Comparison of ENCODE assay signal across 15 cellular contexts in the genomic region with DNA sequence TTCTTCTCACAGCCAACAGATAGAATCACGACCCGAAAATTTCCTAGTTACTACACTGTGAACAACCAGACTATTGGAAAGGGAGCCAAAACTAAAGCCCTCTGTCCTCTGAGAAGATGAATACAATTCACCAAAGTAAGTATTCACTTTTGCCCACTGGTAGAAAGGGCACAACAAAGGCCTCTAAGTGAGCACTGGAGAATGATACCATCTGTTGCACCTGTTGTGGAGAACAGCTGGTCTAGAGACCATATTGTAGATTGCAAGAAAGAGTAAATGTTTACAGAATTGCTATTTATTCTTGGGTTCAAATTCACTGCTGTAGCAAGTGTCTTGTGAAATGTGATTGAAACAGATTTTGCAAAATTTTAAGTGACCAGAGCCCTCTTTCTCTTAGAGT. TPM values are rescaled to one million over a fixed set of nuclear protein-coding genes. Genes with fewer than 3 reads are reported as not detected.
DNase-seq lines count a peak whose midpoint lies in the region; ATAC-seq and TF ChIP-seq lines count a peak whose summit lies in the region.
"Had no signal": no experiment of that assay in that cellular context is flagged by ENCODE, and none has a peak within 500 bp of the region (broad histone marks: within the 10 kb centered on the region; RNA-seq: fewer than 3 reads in every experiment).

No MANE protein-coding gene starts in this region.

- H3K36me3 Mint-ChIP-seq in progenitor cell of endocrine pancreas (ENCODE audit: insufficient read depth): peaks cover 3% of the 10 kb centered on the region

- peak overlapping the region; percentile 25 for H3K27ac Mint-ChIP-seq in progenitor cell of endocrine pancreas
- H3K27ac Mint-ChIP-seq: CD8-positive, alpha-beta memory T cell had no signal

- H3K4me1 Mint-ChIP-seq in progenitor cell of endocrine pancreas (ENCODE audit: low read depth): no peaks in the 10 kb centered on the region
- H3K4me1 Mint-ChIP-seq: CD8-positive, alpha-beta memory T cell had no signal

- DNase-seq in DMS 273 (lab: John Stamatoyannopoulos, UW; ENCODE audit: unreplicated experiment) (peak; percentile 29), DMS 273 treated with DMSO at 0.1 percent for 48 hours (lab: John Stamatoyannopoulos, UW) (no peak), LHCN-M2 (ENCODE audit: low read depth) (peak; percentile 64), SJCRH30 (peak; percentile 48 to 85), progenitor cell of endocrine pancreas (ENCODE audit: low spot score, unreplicated experiment) (no peak), AML-193 (lab: John Stamatoyannopoulos, UW) (no peak)
- DNase-seq: Caco-2; CD8-positive, alpha-beta memory T cell; DMS79 treated with DMSO at 0.1 percent for 48 hours; EL; GM23248 had no signal

- ATAC-seq in GM18870 (IDR thresholded peaks at IDR 0.05; ENCODE audit: unreplicated experiment): no peak
- no peak for ATAC-seq in GM18511 (IDR thresholded peaks at IDR 0.05; ENCODE audit: unreplicated experiment)

- H3K27me3 Mint-ChIP-seq in progenitor cell of endocrine pancreas: no peaks in the 10 kb centered on the region

- H3K27ac ChIP-seq in SJCRH30: no peak overlapping the region
- H3K27ac ChIP-seq: 22Rv1, BLaER1, GM23248 had no signal

- H3K27me3 ChIP-seq in SJCRH30: no peaks in the 10 kb centered on the region
- H3K27me3 ChIP-seq: BLaER1 had no signal

- H3K4me3 ChIP-seq in SJCRH30: no peak overlapping the region
- H3K4me3 ChIP-seq: BLaER1, GM23248 had no signal

- TF ChIP-seq CTCF in progenitor cell of endocrine pancreas (IDR thresholded peaks at IDR 0.05; ENCODE audit: unreplicated experiment): no peak

- no peaks in the 10 kb centered on the region for H3K36me3 ChIP-seq in SJCRH30
- H3K36me3 ChIP-seq: BLaER1 had no signal

- H3K4me1 ChIP-seq in SJCRH30: peaks cover 14% of the 10 kb centered on the region
- H3K4me1 ChIP-seq: BLaER1, Caco-2 had no signal

- H3K4me3 Mint-ChIP-seq in progenitor cell of endocrine pancreas (ENCODE audit: low read depth): no peak overlapping the region
- H3K4me3 Mint-ChIP-seq: CD8-positive, alpha-beta memory T cell had no signal

- H3K9me3 ChIP-seq in SJCRH30 (replicated peaks): no peaks in the 10 kb centered on the region
- H3K9me3 ChIP-seq: BLaER1 had no signal

- H3K9me3 Mint-ChIP-seq in progenitor cell of endocrine pancreas (ENCODE audit: low read depth): peaks cover 2% of the 10 kb centered on the region

RNA-seq across cellular contexts. Expression of a gene that starts 46.9 kb away (rescaled TPM):
- 49.4 and 50.0 TPM in 2 replicates for total RNA-seq in LHCN-M2 (2014; rRNA removed)
- polyA plus RNA-seq in LHCN-M2 (2012): 16.7 TPM
- 55.1 and 60.7 TPM in 2 replicates for total RNA-seq in SJCRH30 (2014; rRNA removed; shearing (Covaris generic))
- total RNA-seq in progenitor cell of endocrine pancreas: 39.2 and 43.1 TPM in 2 replicates

Comparison
In these comparisons a context has a peak if more than half of its experiments do, and no peak if none do; other contexts are left out.
1. DNase-seq: peak in DMS 273 (single experiment), LHCN-M2 (single experiment) and SJCRH30 (2 of 2); none in DMS 273 treated with DMSO at 0.1 percent for 48 hours (single experiment), progenitor cell of endocrine pancreas (single experiment) and AML-193 (0 of 2).